In the genomic region with DNA sequence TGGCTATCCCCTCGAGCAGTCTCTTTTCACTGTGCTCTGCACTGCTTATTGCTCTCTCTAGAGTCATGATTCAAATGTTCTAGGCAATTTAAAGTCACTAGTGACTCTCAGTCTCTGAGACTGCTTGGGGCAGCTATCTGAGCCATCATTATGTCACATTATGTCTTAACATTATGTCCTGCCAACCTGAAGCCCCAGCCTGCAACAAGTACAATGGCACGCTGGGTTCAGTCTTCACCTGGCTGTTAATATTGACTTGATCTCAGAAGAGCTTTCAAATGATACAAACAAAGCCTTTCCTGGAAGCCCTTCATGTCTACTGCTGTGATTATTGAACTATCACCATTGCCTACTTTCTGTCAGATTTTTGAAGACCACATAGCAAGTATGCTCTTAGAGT, we compare ENCODE assay signal across 26 cellular contexts.
DNase-seq lines count a peak whose midpoint lies in the region; ATAC-seq, FAIRE-seq and TF ChIP-seq lines count a peak whose summit lies in the region.
"Had no signal": no experiment of that assay in that cellular context is flagged by ENCODE, and none has a peak within 500 bp of the region (broad histone marks: within the 10 kb centered on the region; RNA-seq: fewer than 3 reads in every experiment).

No MANE protein-coding gene starts in this region.

- H3K9me1 ChIP-seq in K562 (ENCODE audit: control insufficient read depth, insufficient read depth, low read length): no peaks in the 10 kb centered on the region

- H3K23ac ChIP-seq in trophoblast cell (ENCODE audit: low read length): no peak overlapping the region

- H3K9me2 ChIP-seq in neural cell (ENCODE audit: insufficient read depth, low read length): no peaks in the 10 kb centered on the region

- TF ChIP-seq EP300 in K562 (IDR thresholded peaks at IDR 0.05; ENCODE audit: low read length) (no peak), neural cell (conservative IDR thresholded peaks at IDR 0.05; ENCODE audit: poor library complexity, severe bottlenecking) (peak; percentile 69)

- no TSS peak for BruUV-seq in K562 (replicated peaks; lab: Mats Ljungman, UMichigan)

- no peak overlapping the region for H2BK12ac ChIP-seq in trophoblast cell (ENCODE audit: low read length)

- H3K14ac ChIP-seq in trophoblast cell (ENCODE audit: low read length): no peak overlapping the region

- peak; percentile 15 for FAIRE-seq in K562 (lab: Jason Lieb, UNC)
- FAIRE-seq: A204.1, GM12878, GM12892, GM18507 had no signal

- no peak overlapping the region for H4K91ac ChIP-seq in trophoblast cell (ENCODE audit: low read depth, low read length)

- in situ Hi-C loops in K562 (cut with MboI): no loop called here

- H3K36me3 ChIP-seq in K562 (ENCODE audit: control insufficient read depth, insufficient read depth, low read length) (peaks cover 3% of the 10 kb centered on the region; the same call in 2 of the 3 replicates), neural cell (ENCODE audit: insufficient read depth, low read length) (no peaks in the 10 kb centered on the region), trophoblast cell (ENCODE audit: control insufficient read depth in 1 of 2, insufficient read depth in 2 of 2, low read length in 2 of 2) (no peaks in the 10 kb centered on the region)
- H3K36me3 ChIP-seq: BE2C, BLaER1 had no signal

- no peak for ATAC-seq in K562
- no peak for ATAC-seq in HG03521 (IDR thresholded peaks at IDR 0.05; ENCODE audit: unreplicated experiment)
- ATAC-seq: GM12878 had no signal

- H3F3A ChIP-seq in neural cell (ENCODE audit: insufficient read depth, low read length, poor library complexity, severe bottlenecking): no peaks in the 10 kb centered on the region

- CTCF ChIA-PET in K562 (lab: Yijun Ruan, JAX; ENCODE audit: low intra/inter-chr PET ratio): no interaction called here

- no peak for TF ChIP-seq POLR2A in K562 (conservative IDR thresholded peaks at IDR 0.05)

- H3K27ac ChIP-seq in K562 (ENCODE audit: extremely low read depth, low read depth, low read length): no peak overlapping the region
- H3K27ac ChIP-seq in neural cell (ENCODE audit: low read length): no peak overlapping the region
- H3K27ac ChIP-seq in trophoblast cell (ENCODE audit: low read depth, low read length): no peak overlapping the region
- H3K27ac ChIP-seq: BLaER1 had no signal

- no peak overlapping the region for H4K8ac ChIP-seq in trophoblast cell (ENCODE audit: low read depth, low read length)

- H3K4ac ChIP-seq in trophoblast cell (ENCODE audit: low read depth, low read length): no peak overlapping the region

- H2AFZ ChIP-seq in K562 (ENCODE audit: low read depth, low read length) (no peak overlapping the region), neural cell (ENCODE audit: low read depth, low read length) (no peak overlapping the region), trophoblast cell (ENCODE audit: insufficient read depth, low read length, poor library complexity) (no peak overlapping the region)

- no peaks in the 10 kb centered on the region for H4K20me1 ChIP-seq in K562 (replicated peaks; ENCODE audit: control insufficient read depth, insufficient read depth, low read length)
- H4K20me1 ChIP-seq in neural cell (ENCODE audit: insufficient read depth): no peaks in the 10 kb centered on the region
- H4K20me1 ChIP-seq: BLaER1 had no signal

- no peaks in the 10 kb centered on the region for H3K9me3 ChIP-seq in K562 (replicated peaks; ENCODE audit: control insufficient read depth, insufficient read depth, low read depth, low read length)
- no peaks in the 10 kb centered on the region for H3K9me3 ChIP-seq in neural cell (ENCODE audit: low read length)
- no peaks in the 10 kb centered on the region for H3K9me3 ChIP-seq in trophoblast cell (ENCODE audit: insufficient read depth, low read depth, low read length)
- H3K9me3 ChIP-seq: BE2C, BLaER1 had no signal

- no peak overlapping the region for H2BK120ac ChIP-seq in trophoblast cell (ENCODE audit: insufficient read depth, low read length, poor library complexity)

- no peak overlapping the region for H2BK5ac ChIP-seq in trophoblast cell (ENCODE audit: low read depth, low read length, poor library complexity)

- H4K12ac ChIP-seq in trophoblast cell (ENCODE audit: low read depth, low read length): no peak overlapping the region

- TF ChIP-seq CTCF in K562 (IDR thresholded peaks at IDR 0.05 in 2 of 3, conservative IDR thresholded peaks at IDR 0.05 in 1 of 3; ENCODE audit: insufficient read depth in 2 of 3, low read depth in 1 of 3, low read length in 3 of 3) (no peak), neural cell (IDR thresholded peaks at IDR 0.05; ENCODE audit: poor library complexity, severe bottlenecking) (no peak)

- H3K79me2 ChIP-seq in K562 (ENCODE audit: control insufficient read depth, insufficient read depth, low read length) (no peaks in the 10 kb centered on the region), neural cell (replicated peaks; ENCODE audit: insufficient read depth, low read length) (no peaks in the 10 kb centered on the region), trophoblast cell (ENCODE audit: control insufficient read depth, insufficient read depth, low read length, poor library complexity) (no peaks in the 10 kb centered on the region)

- H3K79me1 ChIP-seq in trophoblast cell (ENCODE audit: low read length): no peaks in the 10 kb centered on the region

- POLR2A ChIA-PET in K562 (lab: Yijun Ruan, JAX): interaction anchor here (0.6 kb wide), 1 partner anchor 278 kb away, joined by 3 read pairs; no protein-coding TSS in a partner anchor

- DNase-seq in NCI-H748 (lab: John Stamatoyannopoulos, UW; ENCODE audit: unreplicated experiment) (peak; percentile 26), NCI-H748 treated with DMSO at 0.1 percent for 48 hours (lab: John Stamatoyannopoulos, UW) (no peak), NCI-H774 (lab: John Stamatoyannopoulos, UW) (peak; percentile 11), K562 (ENCODE audit: extremely low read depth in 1 of 4, low spot score in 3 of 4) (no peak), trophoblast cell (no peak)
- DNase-seq: 8988T; ACHN; BE2C; C1 segment of cervical spinal cord; CD4-positive, alpha-beta memory T cell; CD4-positive, CD25-positive, alpha-beta regulatory T cell; CD8-positive, alpha-beta memory T cell; COR-L47; DMS 273 treated with DMSO at 0.1 percent for 48 hours; DMS53; DMS79; DND-41; EL; GDM1 had no signal

- H3K18ac ChIP-seq in trophoblast cell (ENCODE audit: low read length): no peak overlapping the region

- WGBS in K562 (ENCODE audit: insufficient coverage, low coverage, missing lambda C conversion rate): 80% methylated on average over 2 of the region's 2 CpGs
- WGBS in trophoblast cell (ENCODE audit: extremely low coverage, insufficient coverage, insufficient read length): no CpG with 5 or more reads among the region's 2 CpGs

- no peak overlapping the region for H3K9ac ChIP-seq in K562 (ENCODE audit: insufficient read depth in 1 of 2, low read depth in 2 of 2, low read length in 2 of 2)
- no peak overlapping the region for H3K9ac ChIP-seq in neural cell (ENCODE audit: low read length)
- no peak overlapping the region for H3K9ac ChIP-seq in trophoblast cell (ENCODE audit: low read length)
- H3K9ac ChIP-seq: BLaER1 had no signal

- H3K4me2 ChIP-seq in K562 (ENCODE audit: insufficient read depth, low read length) (no peak overlapping the region), neural cell (ENCODE audit: low read length) (no peak overlapping the region), trophoblast cell (ENCODE audit: low read length) (no peak overlapping the region)
- H3K4me2 ChIP-seq: BLaER1 had no signal

- intact Hi-C loops in K562 (cut with micrococcal nuclease): no loop called here

- H3K27me3 ChIP-seq in K562 (ENCODE audit: control insufficient read depth in 2 of 2, insufficient read depth in 2 of 2, low read length in 2 of 2) (no peaks in the 10 kb centered on the region), neural cell (ENCODE audit: insufficient read depth, low read depth, low read length) (no peaks in the 10 kb centered on the region), trophoblast cell (ENCODE audit: insufficient read depth, low read length) (no peaks in the 10 kb centered on the region)
- H3K27me3 ChIP-seq: BE2C, BLaER1 had no signal

- TF ChIP-seq RAD21 in K562 (CRISPR knock-in tag; conservative IDR thresholded peaks at IDR 0.05 in 1 of 2, IDR thresholded peaks at IDR 0.05 in 1 of 2): no peak
- TF ChIP-seq RAD21 in neural cell (conservative IDR thresholded peaks at IDR 0.05): no peak

- H2AK5ac ChIP-seq in trophoblast cell (ENCODE audit: low read length): no peak overlapping the region

- peaks cover 0 to 6% of the 10 kb centered on the region in 2 experiments; a peak in 2 of 5 replicates for H3K4me1 ChIP-seq in K562 (replicated peaks in 1 of 2; ENCODE audit: control insufficient read depth in 2 of 2, insufficient read depth in 2 of 2, low read length in 2 of 2)
- peaks cover 0 to 3% of the 10 kb centered on the region in 2 experiments for H3K4me1 ChIP-seq in trophoblast cell (ENCODE audit: control insufficient read depth in 1 of 2, insufficient read depth in 2 of 2, low read length in 2 of 2)
- H3K4me1 ChIP-seq: BE2C, BLaER1 had no signal

- H3K4me3 ChIP-seq in K562 (no peak overlapping the region), neural cell (ENCODE audit: low read length) (no peak overlapping the region), trophoblast cell (ENCODE audit: low read depth, low read length) (no peak overlapping the region)
- H3K4me3 ChIP-seq: BLaER1, GM12878 had no signal

TF ChIP-seq in K562, 482 proteins besides CTCF, POLR2A, EP300 and RAD21 (continues in another document):
- TF ChIP-seq ZEB2 (IDR thresholded peaks at IDR 0.05) (no peak), EHMT2 (IDR thresholded peaks at IDR 0.05) (no peak), HCFC1 (IDR thresholded peaks at IDR 0.05; ENCODE audit: low read depth, low read length) (no peak), KAT8 (IDR thresholded peaks at IDR 0.05; ENCODE audit: low read depth) (no peak), NFIX (CRISPR knock-in tag; IDR thresholded peaks at IDR 0.05; ENCODE audit: low read depth) (no peak), CXXC5 (CRISPR knock-in tag; IDR thresholded peaks at IDR 0.05) (no peak), ZNF224 (CRISPR knock-in tag; IDR thresholded peaks at IDR 0.05) (no peak), ZNF311 (CRISPR knock-in tag; IDR thresholded peaks at IDR 0.05) (no peak), FOXA3 (CRISPR knock-in tag; conservative IDR thresholded peaks at IDR 0.05 in 1 of 2, IDR thresholded peaks at IDR 0.05 in 1 of 2) (no peak)

TF ChIP-seq in neural cell, 6 proteins besides CTCF, POLR2A, EP300 and RAD21:
- no peak for TF ChIP-seq TAF1 (IDR thresholded peaks at IDR 0.05; ENCODE audit: low read depth)
- peak; percentile 77 for TF ChIP-seq POLR2AphosphoS5 (IDR thresholded peaks at IDR 0.05)

Comparison
In these comparisons a context has a peak if more than half of its experiments do, and no peak if none do; other contexts are left out.
1. DNase-seq: peak in NCI-H748 (single experiment) and NCI-H774 (single experiment); none in NCI-H748 treated with DMSO at 0.1 percent for 48 hours (single experiment), K562 (0 of 4) and trophoblast cell (0 of 2).